25 cellular contexts compared by ENCODE assay signal in the genomic region with DNA sequence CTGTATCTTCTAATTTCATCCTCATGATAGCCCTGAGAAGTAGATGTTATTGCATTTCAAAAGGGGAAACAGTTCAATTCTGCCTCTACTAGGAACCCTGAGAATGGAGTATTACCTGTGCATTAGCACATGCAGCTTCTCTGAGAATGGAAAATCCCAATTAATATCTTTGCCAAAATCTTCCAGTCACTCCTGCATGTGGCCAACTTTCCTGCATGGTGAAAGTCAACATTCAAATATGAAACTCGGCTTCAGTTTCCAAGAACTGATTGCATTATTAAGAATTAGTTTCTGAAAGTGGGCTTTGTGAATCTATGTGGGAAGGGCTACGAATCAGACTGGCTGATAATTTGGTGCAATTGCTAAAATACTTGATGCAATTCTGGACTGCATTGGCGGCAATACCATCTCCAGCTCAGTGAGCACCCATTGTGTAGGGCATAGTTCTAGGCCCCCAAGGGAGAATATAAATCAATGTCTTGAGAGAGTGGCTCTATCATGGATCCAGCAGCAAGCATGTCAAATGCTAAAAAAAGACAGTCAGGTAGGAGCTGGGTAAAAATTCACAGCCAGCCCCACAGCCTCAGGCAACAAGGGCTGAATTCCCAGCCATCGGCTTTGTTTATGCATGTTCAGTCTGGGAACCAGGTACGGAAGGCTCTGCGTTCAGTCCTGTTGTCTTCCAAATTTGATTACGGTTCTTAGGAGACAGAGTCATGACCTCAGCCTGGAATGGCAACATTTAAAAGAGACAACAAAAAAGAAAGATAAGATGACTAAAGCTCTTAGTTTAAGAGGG. TPM values are rescaled to one million over a fixed set of nuclear protein-coding genes. Genes with fewer than 3 reads are reported as not detected.
DNase-seq lines count a peak whose midpoint lies in the region; ATAC-seq and TF ChIP-seq lines count a peak whose summit lies in the region.
"Had no signal": no experiment of that assay in that cellular context is flagged by ENCODE, and none has a peak within 500 bp of the region (broad histone marks: within the 10 kb centered on the region; RNA-seq: fewer than 3 reads in every experiment).

No MANE protein-coding gene starts in this region.

- ATAC-seq in left lobe of liver (peak; percentile 23), HG02885 (IDR thresholded peaks at IDR 0.05; ENCODE audit: poor library complexity, unreplicated experiment) (no peak)
- ATAC-seq: activated T-cell treated with anti-CD3 and anti-CD28 coated beads, Interleukin-2, amount 50 U/mL, for 4 hours; CD8-positive, alpha-beta T cell; mucosa of descending colon; stimulated activated effector memory CD8-positive, alpha-beta T cell treated with anti-CD3 and anti-CD28 coated beads, Interleukin-12 subunit alpha, Interleukin-12 subunit beta, amount 100 ng/mL, for 72 hours had no signal

- no peak overlapping the region for H3T11ph ChIP-seq in H9 (ENCODE audit: low read length)

- DNase-seq in BE2C (peak; percentile 56), H9 (peak; percentile 43), cerebellum (ENCODE audit: low spot score) (peak; percentile 59), left lobe of liver (ENCODE audit: low spot score) (no peak), head of caudate nucleus (no peak), germinal center (ENCODE audit: low spot score) (no peak), NCI-H1105 treated with DMSO at 0.1 percent for 48 hours (lab: John Stamatoyannopoulos, UW) (no peak)
- DNase-seq: activated CD4-positive, alpha-beta memory T cell treated with anti-CD3 and anti-CD28 coated beads, Interleukin-2, amount 10 ng/mL, durations not matched to agents 7 days and 5 days; activated T-cell treated with anti-CD3 and anti-CD28 coated beads, Interleukin-2, amount 50 U/mL, for 4 hours; CD8-positive, alpha-beta T cell; DMS79 treated with DMSO at 0.1 percent for 48 hours; dorsolateral prefrontal cortex; hippocampal formation; MM.1S; mucosa of descending colon; NCI-H187 treated with DMSO at 0.1 percent for 48 hours; NCI-H510A treated with DMSO at 0.1 percent for 48 hours; retina; SIG-M5; stimulated activated CD4-positive, alpha-beta T cell treated with anti-CD3 and anti-CD28 coated beads, Interleukin-15, amount 100 ng/mL, for 24 hours had no signal

- peaks cover 10 to 26% of the 10 kb centered on the region in 2 experiments for H3K4me1 Mint-ChIP-seq in H9

- no peak overlapping the region for H2BK5ac ChIP-seq in H9 (ENCODE audit: insufficient read length, low read length)

- no peak overlapping the region for H4K91ac ChIP-seq in H9 (ENCODE audit: insufficient read length, low read depth, low read length)

- no peak overlapping the region for H3K14ac ChIP-seq in H9 (ENCODE audit: insufficient read depth, low read length)

- no peak overlapping the region for H3K18ac ChIP-seq in H9 (ENCODE audit: insufficient read length, low read depth, low read length)

- no peak overlapping the region for H3K23ac ChIP-seq in H9 (ENCODE audit: insufficient read length, low read depth, low read length)

- H2AK5ac ChIP-seq in H9 (ENCODE audit: insufficient read length, low read length), result no peak overlapping the region

- H2BK20ac ChIP-seq in H9 (ENCODE audit: low read depth, low read length, poor library complexity, severe bottlenecking), result no peak overlapping the region

- no peaks in the 10 kb centered on the region for H3K36me3 Mint-ChIP-seq in H9 (ENCODE audit: insufficient read depth in 1 of 3, low read depth in 3 of 3)
- H3K36me3 Mint-ChIP-seq: activated naive CD8-positive, alpha-beta T cell; CD8-positive, alpha-beta T cell; neural progenitor cell; stimulated activated effector memory CD8-positive, alpha-beta T cell treated with anti-CD3 and anti-CD28 coated beads, Interleukin-12 subunit alpha, Interleukin-12 subunit beta, amount 100 ng/mL, for 72 hours had no signal

- H4K20me1 ChIP-seq in H9 (ENCODE audit: control insufficient read depth, insufficient read depth, insufficient read length), result no peaks in the 10 kb centered on the region

- H3K27ac Mint-ChIP-seq in H9, result no peak overlapping the region
- H3K27ac Mint-ChIP-seq: activated CD4-positive, alpha-beta memory T cell treated with anti-CD3 and anti-CD28 coated beads, Interleukin-2, amount 10 ng/mL, durations not matched to agents 7 days and 5 days; activated naive CD8-positive, alpha-beta T cell; CD8-positive, alpha-beta T cell; neural progenitor cell; stimulated activated effector memory CD8-positive, alpha-beta T cell treated with anti-CD3 and anti-CD28 coated beads, Interleukin-12 subunit alpha, Interleukin-12 subunit beta, amount 100 ng/mL, for 72 hours; T-helper 1 cell treated with Interleukin-12 subunit alpha and Interleukin-12 subunit beta and Interleukin-4 antibody, amounts not matched to agents 30 μg/mL and 1 μg/mL, for 36 hours had no signal

- no peak overlapping the region for H2BK120ac ChIP-seq in H9 (ENCODE audit: low read depth, low read length, poor library complexity, severe bottlenecking)

- no peak overlapping the region for H3K9ac ChIP-seq in H9 (ENCODE audit: extremely low read depth, insufficient read length, low read length)
- H3K9ac ChIP-seq: neural progenitor cell had no signal

- no peak overlapping the region for H2BK12ac ChIP-seq in H9 (ENCODE audit: insufficient read length, low read depth, low read length)

- peaks cover 2% of the 10 kb centered on the region; the same call in 1 of the 2 replicates for H3K27me3 Mint-ChIP-seq in H9 (ENCODE audit: low read depth)
- H3K27me3 Mint-ChIP-seq: activated CD4-positive, alpha-beta memory T cell treated with anti-CD3 and anti-CD28 coated beads, Interleukin-2, amount 10 ng/mL, durations not matched to agents 7 days and 5 days had no signal

- H3K4me1 ChIP-seq in BE2C, result peaks cover 12% of the 10 kb centered on the region
- H3K4me1 ChIP-seq in H9 (ENCODE audit: insufficient read depth, low read length), result no peaks in the 10 kb centered on the region

- H2AFZ ChIP-seq in H9 (ENCODE audit: low read length), result no peak overlapping the region
- H2AFZ ChIP-seq: neural progenitor cell had no signal

- no peaks in the 10 kb centered on the region for H3K79me2 ChIP-seq in H9 (ENCODE audit: insufficient read depth, low read length)

- H3K56ac ChIP-seq in H9 (ENCODE audit: insufficient read length, low read depth, low read length), result no peak overlapping the region

- H3K4me2 ChIP-seq in H9 (ENCODE audit: insufficient read depth, insufficient read length, low read length), result no peak overlapping the region
- H3K4me2 ChIP-seq: neural progenitor cell had no signal

- H3K27me3 ChIP-seq in BE2C (no peaks in the 10 kb centered on the region; the same call in 1 of the 2 replicates), H9 (ENCODE audit: insufficient read depth, low read length) (no peaks in the 10 kb centered on the region; the same call in 1 of the 2 replicates)
- H3K27me3 ChIP-seq: dorsolateral prefrontal cortex, neural progenitor cell had no signal

- H3K4ac ChIP-seq in H9 (ENCODE audit: low read depth, low read length), result no peak overlapping the region

- H3K27ac ChIP-seq in H9 (ENCODE audit: insufficient read length, low read depth, low read length), result no peak overlapping the region
- H3K27ac ChIP-seq: dorsolateral prefrontal cortex, neural progenitor cell had no signal

- H4K8ac ChIP-seq in H9 (replicated peaks; ENCODE audit: insufficient read length, low read depth, low read length), result no peak overlapping the region

- H3K9me3 Mint-ChIP-seq in H9, result no peaks in the 10 kb centered on the region
- H3K9me3 Mint-ChIP-seq: activated T-cell treated with anti-CD3 and anti-CD28 coated beads, Interleukin-2, amount 50 U/mL, for 4 hours; CD8-positive, alpha-beta T cell; neural progenitor cell; stimulated activated effector memory CD8-positive, alpha-beta T cell treated with anti-CD3 and anti-CD28 coated beads, Interleukin-12 subunit alpha, Interleukin-12 subunit beta, amount 100 ng/mL, for 72 hours had no signal

- H3K4me3 Mint-ChIP-seq in H9, result no peak overlapping the region
- H3K4me3 Mint-ChIP-seq: activated CD4-positive, alpha-beta memory T cell treated with anti-CD3 and anti-CD28 coated beads, Interleukin-2, amount 10 ng/mL, durations not matched to agents 7 days and 5 days; activated naive CD8-positive, alpha-beta T cell; activated T-cell treated with anti-CD3 and anti-CD28 coated beads, Interleukin-2, amount 50 U/mL, for 4 hours; CD8-positive, alpha-beta T cell; neural progenitor cell; stimulated activated effector memory CD8-positive, alpha-beta T cell treated with anti-CD3 and anti-CD28 coated beads, Interleukin-12 subunit alpha, Interleukin-12 subunit beta, amount 100 ng/mL, for 72 hours; T-helper 1 cell treated with Interleukin-12 subunit alpha and Interleukin-12 subunit beta and Interleukin-4 antibody, amounts not matched to agents 30 μg/mL and 1 μg/mL, for 36 hours had no signal

- H3K79me1 ChIP-seq in H9 (ENCODE audit: insufficient read depth, low read depth, low read length, poor library complexity, severe bottlenecking), result no peaks in the 10 kb centered on the region

- H3K9me3 ChIP-seq in BE2C, result no peaks in the 10 kb centered on the region
- H3K9me3 ChIP-seq in H9 (ENCODE audit: control insufficient read depth, low read depth, low read length), result no peaks in the 10 kb centered on the region
- H3K9me3 ChIP-seq: mucosa of descending colon had no signal

- H3K36me3 ChIP-seq in BE2C, result no peaks in the 10 kb centered on the region
- H3K36me3 ChIP-seq: neural progenitor cell had no signal

- TF ChIP-seq CTCF in BE2C (IDR thresholded peaks at IDR 0.05; ENCODE audit: low read depth, low read length) (no peak), H9 (conservative IDR thresholded peaks at IDR 0.05) (no peak)

- intact Hi-C loops in head of caudate nucleus (cut with DNase I), result no loop called here

- H2BK15ac ChIP-seq in H9 (ENCODE audit: low read depth, low read length), result no peak overlapping the region

- H3K23me2 ChIP-seq in H9 (ENCODE audit: insufficient read length, low read depth, low read length, poor library complexity, severe bottlenecking), result no peaks in the 10 kb centered on the region

- no CpG with 5 or more reads among the region's 7 CpGs for WGBS in H9 (ENCODE audit: extremely low coverage, insufficient read length, low lambda C conversion rate)

- H3K4me3 ChIP-seq in BE2C (ENCODE audit: low read depth, low read length), result no peak overlapping the region
- H3K4me3 ChIP-seq: dorsolateral prefrontal cortex, mucosa of descending colon, neural progenitor cell had no signal

- H4K5ac ChIP-seq in H9 (ENCODE audit: insufficient read length, low read depth, low read length), result no peak overlapping the region

RNA-seq across cellular contexts. Expression of a gene that starts 18.8 kb away (rescaled TPM):
- 1.2 TPM for polyA plus RNA-seq in BE2C (2012; ENCODE audit: insufficient read depth, insufficient read length, low read depth)
- total RNA-seq in H9 (2021) (3.4 and 4.1 TPM in 2 replicates), cerebellum (6.6 TPM), left lobe of liver (30.8 TPM)

Comparison
In these comparisons a context has a peak if more than half of its experiments do, and no peak if none do; other contexts are left out.
1. DNase-seq: peak in BE2C (single experiment), H9 (single experiment) and cerebellum (single experiment); none in left lobe of liver (single experiment), head of caudate nucleus (0 of 42), germinal center (single experiment) and NCI-H1105 treated with DMSO at 0.1 percent for 48 hours (single experiment).